Comparison of ENCODE assay signal across 1 cellular context in genomic region chr1:81574365-81574764, GRCh38.
TF ChIP-seq lines count a peak whose summit lies in the region.

No MANE protein-coding gene starts in this region.

TF ChIP-seq in GM23338, 12 proteins besides CTCF, POLR2A, EP300 and RAD21 (continued from another document):
- TF ChIP-seq ZNF462 (CRISPR knock-in tag; IDR thresholded peaks at IDR 0.05), result no peak
